Comparison of ENCODE assay signal across 25 cellular contexts in genomic region chr3:118097660-118098059, GRCh38.
DNase-seq lines count a peak whose midpoint lies in the region; ATAC-seq, FAIRE-seq and TF ChIP-seq lines count a peak whose summit lies in the region.
"Had no signal": no experiment of that assay in that cellular context is flagged by ENCODE, and none has a peak within 500 bp of the region (broad histone marks: within the 10 kb centered on the region; RNA-seq: fewer than 3 reads in every experiment).

No MANE protein-coding gene starts in this region.

- no peak for TF ChIP-seq CTCF in HepG2 (CRISPR knock-in tag; IDR thresholded peaks at IDR 0.05)
- TF ChIP-seq CTCF in right lobe of liver (IDR thresholded peaks at IDR 0.05): no peak
- TF ChIP-seq CTCF in K562 (IDR thresholded peaks at IDR 0.05 in 2 of 3, conservative IDR thresholded peaks at IDR 0.05 in 1 of 3; ENCODE audit: insufficient read depth in 2 of 3, low read depth in 1 of 3, low read length in 3 of 3): no peak
- no peak for TF ChIP-seq CTCF in smooth muscle cell (IDR thresholded peaks at IDR 0.05; ENCODE audit: borderline replicate concordance, insufficient read depth, poor library complexity, severe bottlenecking)
- no peak for TF ChIP-seq CTCF in sigmoid colon (IDR thresholded peaks at IDR 0.05)

- CTCF ChIA-PET in HepG2 (lab: Yijun Ruan, JAX; ENCODE audit: low intra/inter-chr PET ratio, low total read pairs): no interaction called here
- CTCF ChIA-PET in K562 (lab: Yijun Ruan, JAX; ENCODE audit: low intra/inter-chr PET ratio): no interaction called here

- FAIRE-seq in HepG2 (lab: Jason Lieb, UNC) (no peak), K562 (lab: Jason Lieb, UNC) (no peak)
- FAIRE-seq: GM12878, GM12892, GM18507 had no signal

- no peak overlapping the region for H3K4me2 ChIP-seq in HepG2 (ENCODE audit: low read depth, low read length)
- no peak overlapping the region for H3K4me2 ChIP-seq in K562 (ENCODE audit: insufficient read depth, low read length)
- no peak overlapping the region for H3K4me2 ChIP-seq in smooth muscle cell
- H3K4me2 ChIP-seq: BLaER1 had no signal

- POLR2A ChIA-PET in HepG2 (lab: Yijun Ruan, JAX) (no interaction called here), K562 (lab: Yijun Ruan, JAX) (no interaction called here)

- H3K79me2 ChIP-seq in HepG2 (ENCODE audit: insufficient read depth, low read length) (no peaks in the 10 kb centered on the region), K562 (ENCODE audit: control insufficient read depth, insufficient read depth, low read length) (no peaks in the 10 kb centered on the region), smooth muscle cell (ENCODE audit: low read depth) (no peaks in the 10 kb centered on the region)

- H3K36me3 ChIP-seq in HepG2 (replicated peaks in 1 of 2; ENCODE audit: control insufficient read depth in 1 of 2, insufficient read depth in 2 of 2, low read length in 2 of 2): no peaks in the 10 kb centered on the region
- H3K36me3 ChIP-seq in right lobe of liver: no peaks in the 10 kb centered on the region
- H3K36me3 ChIP-seq in K562 (ENCODE audit: control insufficient read depth, insufficient read depth, low read length): no peaks in the 10 kb centered on the region
- no peaks in the 10 kb centered on the region for H3K36me3 ChIP-seq in smooth muscle cell (ENCODE audit: low read depth)
- no peaks in the 10 kb centered on the region for H3K36me3 ChIP-seq in sigmoid colon
- H3K36me3 ChIP-seq: BE2C, BLaER1 had no signal

- H2AFZ ChIP-seq in HepG2 (ENCODE audit: low read length) (no peak overlapping the region), K562 (ENCODE audit: low read depth, low read length) (no peak overlapping the region), smooth muscle cell (ENCODE audit: low read depth) (no peak overlapping the region)

- TF ChIP-seq RAD21 in HepG2 (CRISPR knock-in tag; IDR thresholded peaks at IDR 0.05) (no peak), K562 (CRISPR knock-in tag; conservative IDR thresholded peaks at IDR 0.05 in 1 of 2, IDR thresholded peaks at IDR 0.05 in 1 of 2) (no peak)

- 5% methylated on average over 1 of the region's 1 CpG for WGBS in HepG2 (ENCODE audit: low lambda C conversion rate)
- 61% methylated on average over 1 of the region's 1 CpG for WGBS in right lobe of liver (ENCODE audit: insufficient coverage, low coverage, low lambda C conversion rate, missing lambda C conversion rate)
- 0% methylated on average over 1 of the region's 1 CpG for WGBS in K562 (ENCODE audit: insufficient coverage, low coverage, missing lambda C conversion rate)
- 95% methylated on average over 1 of the region's 1 CpG for WGBS in smooth muscle cell (ENCODE audit: low lambda C conversion rate)
- WGBS in sigmoid colon, 2 donors: 74 to 77% methylated on average over 1 of the region's 1 CpG

- TF ChIP-seq POLR2A in HepG2 (IDR thresholded peaks at IDR 0.05; ENCODE audit: insufficient read depth in 1 of 2, low read depth in 2 of 2, low read length in 2 of 2) (no peak), right lobe of liver (IDR thresholded peaks at IDR 0.05) (no peak), K562 (conservative IDR thresholded peaks at IDR 0.05) (no peak), sigmoid colon (IDR thresholded peaks at IDR 0.05) (no peak)

- no peak overlapping the region for H3K27ac ChIP-seq in HepG2 (ENCODE audit: extremely low read length, insufficient read depth, low read length)
- no peak overlapping the region for H3K27ac ChIP-seq in right lobe of liver
- no peak overlapping the region for H3K27ac ChIP-seq in K562 (ENCODE audit: extremely low read depth, low read depth, low read length)
- H3K27ac ChIP-seq in smooth muscle cell (ENCODE audit: low read depth): peak overlapping the region; percentile 63
- H3K27ac ChIP-seq in sigmoid colon: no peak overlapping the region
- H3K27ac ChIP-seq: 22Rv1, BLaER1 had no signal

- H3K9ac ChIP-seq in HepG2 (ENCODE audit: insufficient read depth, low read depth, low read length): no peak overlapping the region
- no peak overlapping the region for H3K9ac ChIP-seq in K562 (ENCODE audit: insufficient read depth in 1 of 2, low read depth in 2 of 2, low read length in 2 of 2)
- H3K9ac ChIP-seq in smooth muscle cell (ENCODE audit: low read depth): no peak overlapping the region
- H3K9ac ChIP-seq: BLaER1 had no signal

- intact Hi-C loops in HepG2 (cut with micrococcal nuclease; ENCODE audit: unreplicated experiment): no loop called here
- intact Hi-C loops in right lobe of liver (cut with DNase I): no loop called here
- intact Hi-C loops in K562 (cut with micrococcal nuclease): no loop called here
- intact Hi-C loops in sigmoid colon (cut with DNase I): no loop called here

- DNase-seq in HepG2 (ENCODE audit: low spot score) (no peak), right lobe of liver (no peak), K562 (ENCODE audit: extremely low read depth in 1 of 4, low spot score in 3 of 4) (no peak), smooth muscle cell (lab: John Stamatoyannopoulos, UW; ENCODE audit: unreplicated experiment) (no peak), sigmoid colon (no peak), activated gamma-delta T cell (lab: John Stamatoyannopoulos, UW) (no peak)
- DNase-seq: ACHN; BE2C; C1 segment of cervical spinal cord; CD4-positive, alpha-beta memory T cell; CD4-positive, CD25-positive, alpha-beta regulatory T cell; CD8-positive, alpha-beta memory T cell; COR-L47; DMS 273 treated with DMSO at 0.1 percent for 48 hours; DMS153; DMS53; DMS79; DND-41; EL; GDM1 had no signal

- BruUV-seq in HepG2 (replicated peaks; lab: Mats Ljungman, UMichigan): no TSS peak
- BruUV-seq in K562 (replicated peaks; lab: Mats Ljungman, UMichigan): no TSS peak

- H3F3A ChIP-seq in smooth muscle cell (ENCODE audit: low read depth): no peaks in the 10 kb centered on the region

- ATAC-seq in HepG2: no peak
- no peak for ATAC-seq in right lobe of liver
- no peak for ATAC-seq in K562
- ATAC-seq: GM12878 had no signal

- H3K27me3 ChIP-seq in HepG2 (ENCODE audit: control insufficient read depth in 1 of 2, insufficient read depth in 2 of 2, low read length in 2 of 2): no peaks in the 10 kb centered on the region
- no peaks in the 10 kb centered on the region for H3K27me3 ChIP-seq in right lobe of liver
- no peaks in the 10 kb centered on the region for H3K27me3 ChIP-seq in K562 (ENCODE audit: control insufficient read depth in 2 of 2, insufficient read depth in 2 of 2, low read length in 2 of 2)
- H3K27me3 ChIP-seq in smooth muscle cell (ENCODE audit: low read depth): no peaks in the 10 kb centered on the region
- H3K27me3 ChIP-seq in sigmoid colon: no peaks in the 10 kb centered on the region
- H3K27me3 ChIP-seq: BE2C, BLaER1 had no signal

- no peaks in the 10 kb centered on the region for H3K4me1 ChIP-seq in HepG2 (ENCODE audit: insufficient read depth, low read length)
- H3K4me1 ChIP-seq in right lobe of liver: no peaks in the 10 kb centered on the region
- no peaks in the 10 kb centered on the region for H3K4me1 ChIP-seq in K562 (replicated peaks in 1 of 2; ENCODE audit: control insufficient read depth in 2 of 2, insufficient read depth in 2 of 2, low read length in 2 of 2)
- H3K4me1 ChIP-seq in smooth muscle cell (ENCODE audit: low read depth): no peaks in the 10 kb centered on the region
- no peaks in the 10 kb centered on the region for H3K4me1 ChIP-seq in sigmoid colon
- H3K4me1 ChIP-seq: BE2C had no signal

- H4K20me1 ChIP-seq in HepG2 (ENCODE audit: insufficient read depth, low read length) (no peaks in the 10 kb centered on the region), K562 (replicated peaks; ENCODE audit: control insufficient read depth, insufficient read depth, low read length) (no peaks in the 10 kb centered on the region), smooth muscle cell (ENCODE audit: low read depth) (no peaks in the 10 kb centered on the region)
- H4K20me1 ChIP-seq: BLaER1 had no signal

- H3K9me1 ChIP-seq in K562 (ENCODE audit: control insufficient read depth, insufficient read depth, low read length): no peaks in the 10 kb centered on the region

- TF ChIP-seq EP300 in HepG2 (IDR thresholded peaks at IDR 0.05; ENCODE audit: low read depth in 2 of 2, low read length in 2 of 2) (no peak), HepG2 (CRISPR knock-in tag; IDR thresholded peaks at IDR 0.05; ENCODE audit: borderline replicate concordance) (no peak), K562 (IDR thresholded peaks at IDR 0.05; ENCODE audit: low read length) (no peak), sigmoid colon (IDR thresholded peaks at IDR 0.05) (no peak)

- H3K9me3 ChIP-seq in HepG2 (ENCODE audit: low read length) (peaks cover 55% of the 10 kb centered on the region), right lobe of liver (no peaks in the 10 kb centered on the region), K562 (replicated peaks; ENCODE audit: control insufficient read depth, insufficient read depth, low read depth, low read length) (no peaks in the 10 kb centered on the region), smooth muscle cell (replicated peaks; ENCODE audit: low read depth) (no peaks in the 10 kb centered on the region), sigmoid colon (peaks cover 0 to 2% (median 0%) of the 10 kb centered on the region in 4 donors)

- H3K4me3 ChIP-seq in HepG2 (replicated peaks in 1 of 3; ENCODE audit: insufficient read depth in 1 of 3, low read depth in 2 of 3, low read length in 3 of 3) (no peak overlapping the region), right lobe of liver (no peak overlapping the region), K562 (no peak overlapping the region), smooth muscle cell (no peak overlapping the region), sigmoid colon (no peak overlapping the region)
- H3K4me3 ChIP-seq: BLaER1, GM12878 had no signal

- in situ Hi-C loops in HepG2 (cut with HindIII; ENCODE audit: extremely low pct_ligation_motif_present, low pct_unique_long_range_greater_than_20kb): no loop called here
- in situ Hi-C loops in K562 (cut with MboI): no loop called here

TF ChIP-seq in K562, 482 proteins besides CTCF, POLR2A, EP300 and RAD21 (continues in another document):
- no peak for TF ChIP-seq ZNF398 (CRISPR knock-in tag; IDR thresholded peaks at IDR 0.05)
- TF ChIP-seq C11orf30 (IDR thresholded peaks at IDR 0.05; ENCODE audit: low read depth): peak; percentile 30; the same call in 1 of the 2 replicates
- peak; percentile 87 for TF ChIP-seq MAFF (IDR thresholded peaks at IDR 0.05; ENCODE audit: low read length)
- TF ChIP-seq SMC3 (conservative IDR thresholded peaks at IDR 0.05; ENCODE audit: insufficient read depth, low read depth, low read length): no peak

Comparison
In these comparisons a context has a peak if more than half of its experiments do, and no peak if none do; other contexts are left out.
1. Of the 241 proteins assayed by ChIP-seq in both HepG2 and K562: peak only in HepG2: none; only in K562: MAFG; in both: MAFF and MAFK; in neither: 238.